9 cellular contexts compared by ENCODE assay signal in genomic region chr7:95509199-95509598, GRCh38. TPM values are rescaled to one million over a fixed set of nuclear protein-coding genes. Genes with fewer than 3 reads are reported as not detected.
DNase-seq lines count a peak whose midpoint lies in the region; ATAC-seq, FAIRE-seq and TF ChIP-seq lines count a peak whose summit lies in the region.
"Had no signal": no experiment of that assay in that cellular context is flagged by ENCODE, and none has a peak within 500 bp of the region (broad histone marks: within the 10 kb centered on the region; RNA-seq: fewer than 3 reads in every experiment).

No MANE protein-coding gene starts in this region.

- DNase-seq in RCC 7860 (ENCODE audit: low spot score) (peak; percentile 66), head of caudate nucleus (peak in 40 of 42 donors; percentile 28 to 88 (median 66)), psoas muscle (no peak), amniotic stem cell (lab: John Stamatoyannopoulos, UW) (no peak)

- H3K27me3 ChIP-seq in psoas muscle (ENCODE audit: insufficient read depth in 3 of 3, low read length in 2 of 3) = no peaks in the 10 kb centered on the region

- 35 to 46% (median 46%) methylated on average over 5 of the region's 5 CpGs for WGBS in psoas muscle, 3 donors

- intact Hi-C loops in head of caudate nucleus (cut with DNase I) (no loop called here), psoas muscle (cut with DNase I) (no loop called here)

- H3K36me3 ChIP-seq in psoas muscle (ENCODE audit: insufficient read depth in 1 of 2, low read depth in 1 of 2) = peaks cover 0 to 4% of the 10 kb centered on the region in 2 donors

- H3K9me3 ChIP-seq in psoas muscle = no peaks in the 10 kb centered on the region

- H3K4me1 ChIP-seq in psoas muscle = no peaks in the 10 kb centered on the region

- no peak for FAIRE-seq in RCC 7860 (lab: Jason Lieb, UNC)

- peak; percentile 41 for ATAC-seq in GM18511 (IDR thresholded peaks at IDR 0.05; ENCODE audit: unreplicated experiment)
- ATAC-seq in HG03342 (IDR thresholded peaks at IDR 0.05; ENCODE audit: unreplicated experiment) = peak; percentile 78
- ATAC-seq in psoas muscle = no peak
- no peak for ATAC-seq in HG03108 (IDR thresholded peaks at IDR 0.05; ENCODE audit: unreplicated experiment)
- ATAC-seq in GM19467 (IDR thresholded peaks at IDR 0.05; ENCODE audit: unreplicated experiment) = no peak

- H3K27ac ChIP-seq in psoas muscle = no peak overlapping the region
- H3K27ac ChIP-seq: HL-60 had no signal

- H3K4me3 ChIP-seq in psoas muscle = no peak overlapping the region

- TF ChIP-seq CTCF in psoas muscle (IDR thresholded peaks at IDR 0.05) = no peak

RNA-seq across cellular contexts. Expression of gene ASB4, which starts 23.5 kb away (rescaled TPM):
- total RNA-seq in psoas muscle = 10 to 100 TPM in 3 of 4 donors, 1 to 10 TPM in 1; 7.7 to 18.8 (median 11.2) TPM
- 10 to 100 TPM in 2 of 3 donors, under 1 TPM in 1; 0.23 to 24.0 (median 10.8) TPM for polyA plus RNA-seq in psoas muscle

Comparison
In these comparisons a context has a peak if more than half of its experiments do, and no peak if none do; other contexts are left out.
1. ATAC-seq: peak in GM18511 (single experiment) and HG03342 (single experiment); none in psoas muscle (0 of 4), HG03108 (single experiment) and GM19467 (single experiment).
2. DNase-seq: peak in RCC 7860 (single experiment) and head of caudate nucleus (40 of 42); none in psoas muscle (0 of 2) and amniotic stem cell (single experiment).